In genomic region chr5:41869739-41870620, GRCh38 we compare ENCODE assay signal across 8 cellular contexts. TPM values are rescaled to one million over a fixed set of nuclear protein-coding genes. Genes with fewer than 3 reads are reported as not detected.
DNase-seq lines count a peak whose midpoint lies in the region; ATAC-seq, FAIRE-seq and TF ChIP-seq lines count a peak whose summit lies in the region.

Gene OXCT1 (minus strand): TSS chr5:41870425. CDS start chr5:41870358, 67 bp downstream.

- peak within 1 kb of the TSS; percentile 97 for H3K9ac ChIP-seq in endothelial cell of umbilical vein (replicated peaks; ENCODE audit: extremely low read depth, insufficient read depth, low read length)

- peak; percentile 82 for FAIRE-seq in endothelial cell of umbilical vein (lab: Jason Lieb, UNC)

- POLR2A ChIA-PET in endothelial cell of umbilical vein (lab: Charles Lee): no interaction called here

- H3K4me3 ChIP-seq in endothelial cell of umbilical vein (replicated peaks in 1 of 3; ENCODE audit: insufficient read depth in 1 of 3, low read depth in 1 of 3, low read length in 3 of 3): peak within 1 kb of the TSS; percentile 75 to 97 (median 86)

- H3K36me3 ChIP-seq in endothelial cell of umbilical vein (ENCODE audit: control insufficient read depth in 2 of 2, extremely low read depth in 1 of 2, insufficient read depth in 2 of 2, low read length in 2 of 2): no peaks in the 10 kb centered on the region

- TSS peak; percentile 34 for BruUV-seq in endothelial cell of umbilical vein (replicated peaks; lab: Mats Ljungman, UMichigan)

- peak; percentile 60 for TF ChIP-seq POLR2A in endothelial cell of umbilical vein (IDR thresholded peaks at IDR 0.05; ENCODE audit: low read depth, low read length)

- H3K4me1 ChIP-seq in endothelial cell of umbilical vein (ENCODE audit: control insufficient read depth, extremely low read depth, insufficient read depth, low read length): peaks cover 11% of the 10 kb centered on the region

- DNase-seq in COR-L47 (lab: John Stamatoyannopoulos, UW): peak; percentile 84
- peak; percentile 21 for DNase-seq in HT-29 (ENCODE audit: low spot score)
- DNase-seq in NOMO-1 treated with DMSO at 0.1 percent for 48 hours (lab: John Stamatoyannopoulos, UW; ENCODE audit: unreplicated experiment): peak; percentile 99
- DNase-seq in activated CD8-positive, alpha-beta memory T cell treated with anti-CD3 and anti-CD28 coated beads, Interleukin-2, amount 50 U/mL, for 1 hour (ENCODE audit: extremely low read depth): peak; percentile 88
- DNase-seq in endothelial cell of umbilical vein (ENCODE audit: low read depth, low spot score): peak; percentile 82
- DNase-seq in midbrain (lab: John Stamatoyannopoulos, UW): peak; percentile 76
- DNase-seq in stimulated activated CD8-positive, alpha-beta memory T cell treated with anti-CD3 and anti-CD28 coated beads, Interleukin-2, amount 100 ng/mL, for 1 hour (ENCODE audit: low read depth in 2 of 2): peak; percentile 80 to 90

- peak within 1 kb of the TSS; percentile 74 for H3K4me2 ChIP-seq in endothelial cell of umbilical vein (ENCODE audit: insufficient read depth, low read length)

- ATAC-seq in GM21360 (IDR thresholded peaks at IDR 0.05; ENCODE audit: unreplicated experiment): peak; percentile 93

- H3K27ac ChIP-seq in endothelial cell of umbilical vein (ENCODE audit: insufficient read depth, low read depth, low read length): peak within 1 kb of the TSS; percentile 90

- CTCF ChIA-PET in endothelial cell of umbilical vein (lab: Charles Lee): interaction anchor here (1.0 to 1.9 kb wide), 7 partner anchors 12 to 188 kb away, joined by 3 to 8 read pairs (median 6); partner anchors contain the start of gene RIMOC1

- H3K79me2 ChIP-seq in endothelial cell of umbilical vein (ENCODE audit: control insufficient read depth, insufficient read depth, low read length): peaks cover 24% of the 10 kb centered on the region

- intact Hi-C loops in endothelial cell of umbilical vein (cut with micrococcal nuclease): loop anchor here (1.0 kb wide), 2 partner anchors 34 to 55 kb away; partner anchors contain the start of genes FBXO4 and RIMOC1

- no peak for TF ChIP-seq CTCF in endothelial cell of umbilical vein (IDR thresholded peaks at IDR 0.05; ENCODE audit: extremely low read depth in 1 of 2, insufficient read depth in 1 of 2, low read depth in 1 of 2, low read length in 2 of 2)

- H3K27me3 ChIP-seq in endothelial cell of umbilical vein (ENCODE audit: control insufficient read depth in 2 of 2, insufficient read depth in 2 of 2, low read length in 2 of 2): peaks cover 0 to 1% of the 10 kb centered on the region in 2 experiments

- dilution Hi-C loops in endothelial cell of umbilical vein (cut with MboI; ENCODE audit: extremely low pct_ligation_motif_present, low sequenced_read_pairs): no loop called here

- no peaks in the 10 kb centered on the region for H3K9me3 ChIP-seq in endothelial cell of umbilical vein (replicated peaks; ENCODE audit: control insufficient read depth, insufficient read depth, low read length)

- peak within 1 kb of the TSS; percentile 99 for H2AFZ ChIP-seq in endothelial cell of umbilical vein (ENCODE audit: low read depth, low read length)

- H4K20me1 ChIP-seq in endothelial cell of umbilical vein (replicated peaks; ENCODE audit: control insufficient read depth, extremely low read depth, insufficient read depth, low read length): no peaks in the 10 kb centered on the region

- no peaks in the 10 kb centered on the region for H3K9me1 ChIP-seq in endothelial cell of umbilical vein (replicated peaks; ENCODE audit: control insufficient read depth, extremely low read depth, insufficient read depth, low read length)

TF ChIP-seq in endothelial cell of umbilical vein, 7 proteins besides CTCF, POLR2A, EP300 and RAD21:
- TF ChIP-seq FOS (IDR thresholded peaks at IDR 0.05; ENCODE audit: borderline replicate concordance, insufficient read depth, low read length) (no peak), GATA2 (IDR thresholded peaks at IDR 0.05; ENCODE audit: insufficient read depth, insufficient read length, low read depth, low read length) (no peak), JUN (IDR thresholded peaks at IDR 0.05; ENCODE audit: borderline replicate concordance, insufficient read depth, insufficient read length, low read depth) (no peak), MAX (IDR thresholded peaks at IDR 0.05; ENCODE audit: insufficient read depth, insufficient read length) (no peak), POLR2AphosphoS5 (IDR thresholded peaks at IDR 0.05; ENCODE audit: insufficient read depth, low read depth, low read length) (peak; percentile 56), EZH2 (IDR thresholded peaks at IDR 0.05; ENCODE audit: borderline replicate concordance, low read depth, low read length, severe bottlenecking) (peak; percentile 38), MYC (IDR thresholded peaks at IDR 0.05; ENCODE audit: low read depth, low read length) (no peak)

RNA-seq across cellular contexts. Expression of gene OXCT1, which starts in this region (rescaled TPM):
- 0.16 and 0.56 TPM in 2 replicates for total RNA-seq in HT-29 (2014; rRNA removed; shearing (Covaris generic))
- 33.7 and 37.4 TPM in 2 replicates for total RNA-seq in endothelial cell of umbilical vein
- 10.3 and 12.8 TPM in 2 replicates for polyA plus RNA-seq in endothelial cell of umbilical vein
- polyA plus RNA-seq in endothelial cell of umbilical vein (2011; cell fraction: cytosol; rRNA removed): 18.7 and 20.7 TPM in 2 replicates
- polyA plus RNA-seq in endothelial cell of umbilical vein (2011; cell fraction: nucleus; rRNA removed): 28.2 and 30.7 TPM in 2 replicates
- polyA plus RNA-seq in endothelial cell of umbilical vein (2012): 39.1 and 44.9 TPM in 2 replicates
- polyA minus RNA-seq in endothelial cell of umbilical vein: 25.8 and 29.0 TPM in 2 replicates
- polyA minus RNA-seq in endothelial cell of umbilical vein (2011; cell fraction: cytosol; rRNA and poly(A)+ RNA removed): 28.5 TPM
- 27.1 and 39.2 TPM in 2 replicates for polyA minus RNA-seq in endothelial cell of umbilical vein (2011; cell fraction: nucleus; rRNA and poly(A)+ RNA removed)

Comparison
In these comparisons a context has a peak if more than half of its experiments do, and no peak if none do; other contexts are left out.
1. Peak in every context shown above with its lines: DNase-seq, ATAC-seq, H3K4me3 ChIP-seq and H3K27ac ChIP-seq.
2. RNA of gene OXCT1 (total RNA-seq): 33.7 to 37.4 TPM in endothelial cell of umbilical vein; 0.16 to 0.56 TPM in HT-29; every median in the first group is over 10 times any median in the second.
3. Peak in DNase-seq in HT-29; RNA of the gene not detected or under 1 TPM.
4. DNase-seq: peak in every context shown above with its lines; median percentile 99 in NOMO-1 treated with DMSO at 0.1 percent for 48 hours; 88 in activated CD8-positive, alpha-beta memory T cell treated with anti-CD3 and anti-CD28 coated beads, Interleukin-2, amount 50 U/mL, for 1 hour; 85 in stimulated activated CD8-positive, alpha-beta memory T cell treated with anti-CD3 and anti-CD28 coated beads, Interleukin-2, amount 100 ng/mL, for 1 hour; 84 in COR-L47; 82 in endothelial cell of umbilical vein; 76 in midbrain; 21 in HT-29.